Comparison of ENCODE assay signal across 14 cellular contexts in the genomic region with DNA sequence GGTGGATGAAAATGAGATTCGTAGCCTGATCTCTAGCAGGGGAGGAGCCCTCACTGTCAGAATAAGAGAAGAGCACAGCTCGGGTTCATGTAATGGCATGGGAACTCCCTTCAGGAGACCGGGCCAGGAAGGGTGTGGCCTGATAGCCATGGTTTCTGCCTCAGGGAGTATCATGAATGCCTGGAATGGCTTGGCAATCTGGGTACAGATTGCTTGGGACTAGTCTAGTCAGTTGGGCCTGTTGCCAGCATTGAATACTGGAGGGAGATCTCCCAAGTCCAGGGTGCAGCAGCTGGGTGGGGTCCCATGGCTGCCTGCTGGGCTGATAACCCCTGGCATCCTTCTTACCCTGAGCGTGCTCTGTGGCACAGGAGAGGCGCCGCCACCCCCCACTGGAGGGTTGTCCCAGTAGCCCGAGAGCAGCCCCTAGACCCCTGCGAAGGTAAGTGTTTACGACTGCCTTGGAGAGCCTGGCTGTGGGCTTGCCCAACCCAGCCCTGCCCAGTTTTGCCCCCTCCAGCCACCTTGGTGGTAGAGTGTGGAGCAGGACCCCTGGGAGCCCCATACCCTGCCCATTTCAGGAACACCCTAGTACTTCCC.
DNase-seq lines count a peak whose midpoint lies in the region; ATAC-seq, FAIRE-seq and TF ChIP-seq lines count a peak whose summit lies in the region.
"Had no signal": no experiment of that assay in that cellular context is flagged by ENCODE, and none has a peak within 500 bp of the region (broad histone marks: within the 10 kb centered on the region; RNA-seq: fewer than 3 reads in every experiment).

No MANE protein-coding gene starts in this region.

- 50 to 76% (median 65%) methylated on average over 8 to 9 of the region's 9 CpGs for WGBS in small intestine, 3 donors
- WGBS in prostate gland, result 62% methylated on average over 3 of the region's 9 CpGs

- H3K4me1 Mint-ChIP-seq in activated naive CD8-positive, alpha-beta T cell treated with anti-CD3 and anti-CD28 coated beads, Interleukin-2, amount 50 U/mL, for 24 hours, result no peaks in the 10 kb centered on the region
- no peaks in the 10 kb centered on the region for H3K4me1 Mint-ChIP-seq in activated naive CD8-positive, alpha-beta T cell treated with anti-CD3 and anti-CD28 coated beads for 36 hours
- H3K4me1 Mint-ChIP-seq: nephron had no signal

- H3K36me3 Mint-ChIP-seq in activated naive CD8-positive, alpha-beta T cell treated with anti-CD3 and anti-CD28 coated beads, Interleukin-2, amount 50 U/mL, for 24 hours (ENCODE audit: low read depth), result no peaks in the 10 kb centered on the region
- H3K36me3 Mint-ChIP-seq in activated naive CD8-positive, alpha-beta T cell treated with anti-CD3 and anti-CD28 coated beads for 36 hours, result no peaks in the 10 kb centered on the region

- H3K27me3 ChIP-seq in foreskin keratinocyte (no peaks in the 10 kb centered on the region), small intestine (ENCODE audit: control insufficient read depth in 2 of 2, insufficient read depth in 2 of 2, low read length in 2 of 2) (no peaks in the 10 kb centered on the region), prostate gland (replicated peaks; ENCODE audit: insufficient read depth) (no peaks in the 10 kb centered on the region)
- H3K27me3 ChIP-seq: cardiac muscle cell, SJCRH30, thyroid gland had no signal

- no peaks in the 10 kb centered on the region for H3K9me3 Mint-ChIP-seq in activated naive CD8-positive, alpha-beta T cell treated with anti-CD3 and anti-CD28 coated beads, Interleukin-2, amount 50 U/mL, for 24 hours
- H3K9me3 Mint-ChIP-seq in activated naive CD8-positive, alpha-beta T cell treated with anti-CD3 and anti-CD28 coated beads for 36 hours, result no peaks in the 10 kb centered on the region
- H3K9me3 Mint-ChIP-seq: activated naive CD4-positive, alpha-beta T cell treated with anti-CD3 and anti-CD28 coated beads for 36 hours had no signal

- no peak for TF ChIP-seq CTCF in foreskin keratinocyte (conservative IDR thresholded peaks at IDR 0.05)
- TF ChIP-seq CTCF in prostate gland (IDR thresholded peaks at IDR 0.05), result no peak
- TF ChIP-seq CTCF in GM13977 (IDR thresholded peaks at IDR 0.05; ENCODE audit: extremely low read depth, insufficient read depth, missing control alignments), result no peak

- H3K27ac ChIP-seq in foreskin keratinocyte (no peak overlapping the region), small intestine (ENCODE audit: low read depth in 1 of 2, low read length in 1 of 2) (no peak overlapping the region), prostate gland (no peak overlapping the region)
- H3K27ac ChIP-seq: cardiac muscle cell, heart left ventricle, SJCRH30, thyroid gland had no signal

- in situ Hi-C loops in GM13977 (cut with MboI; ENCODE audit: low pct_unique_long_range_greater_than_20kb, low sequenced_read_pairs, unreplicated experiment), result no loop called here

- no peak overlapping the region for H3K4me3 Mint-ChIP-seq in activated naive CD8-positive, alpha-beta T cell treated with anti-CD3 and anti-CD28 coated beads, Interleukin-2, amount 50 U/mL, for 24 hours
- no peak overlapping the region for H3K4me3 Mint-ChIP-seq in activated naive CD8-positive, alpha-beta T cell treated with anti-CD3 and anti-CD28 coated beads for 36 hours
- H3K4me3 Mint-ChIP-seq: activated naive CD4-positive, alpha-beta T cell treated with anti-CD3 and anti-CD28 coated beads for 36 hours; nephron had no signal

- no peaks in the 10 kb centered on the region for H3K9me3 ChIP-seq in small intestine (ENCODE audit: control insufficient read depth, low read depth)
- no peaks in the 10 kb centered on the region for H3K9me3 ChIP-seq in prostate gland
- H3K9me3 ChIP-seq: SJCRH30, thyroid gland had no signal

- no peaks in the 10 kb centered on the region for H3K4me1 ChIP-seq in foreskin keratinocyte
- H3K4me1 ChIP-seq in small intestine (ENCODE audit: control insufficient read depth in 2 of 2, insufficient read depth in 1 of 2, low read depth in 1 of 2, low read length in 1 of 2), result no peaks in the 10 kb centered on the region
- no peaks in the 10 kb centered on the region for H3K4me1 ChIP-seq in prostate gland (replicated peaks)
- H3K4me1 ChIP-seq: heart left ventricle, SJCRH30, thyroid gland had no signal

- peak; percentile 33 for ATAC-seq in activated naive CD8-positive, alpha-beta T cell treated with anti-CD3 and anti-CD28 coated beads, Interleukin-2, amount 50 U/mL, for 24 hours
- ATAC-seq in HG03460 (IDR thresholded peaks at IDR 0.05; ENCODE audit: unreplicated experiment), result peak; percentile 29
- peak; percentile 29 for ATAC-seq in foreskin keratinocyte

- no peak for TF ChIP-seq POLR2A in prostate gland (IDR thresholded peaks at IDR 0.05)

- H3K4me3 ChIP-seq in small intestine (ENCODE audit: low read depth in 1 of 2, low read length in 2 of 2) (no peak overlapping the region), prostate gland (no peak overlapping the region)
- H3K4me3 ChIP-seq: cardiac muscle cell, heart left ventricle, SJCRH30, thyroid gland had no signal

- no peaks in the 10 kb centered on the region for H3K27me3 Mint-ChIP-seq in activated naive CD8-positive, alpha-beta T cell treated with anti-CD3 and anti-CD28 coated beads, Interleukin-2, amount 50 U/mL, for 24 hours
- H3K27me3 Mint-ChIP-seq in activated naive CD8-positive, alpha-beta T cell treated with anti-CD3 and anti-CD28 coated beads for 36 hours, result no peaks in the 10 kb centered on the region

- no peak for DNase-seq in activated naive CD8-positive, alpha-beta T cell treated with anti-CD3 and anti-CD28 coated beads, Interleukin-2, amount 50 U/mL, for 24 hours
- no peak for DNase-seq in activated naive CD8-positive, alpha-beta T cell treated with anti-CD3 and anti-CD28 coated beads for 36 hours
- peak in 1 of 2 donors; percentile 14 for DNase-seq in foreskin keratinocyte
- DNase-seq in small intestine, result peak; percentile 70
- DNase-seq in prostate gland (ENCODE audit: low spot score), result no peak
- DNase-seq in activated T-cell treated with anti-CD3 and anti-CD28 coated beads, Interleukin-2, amount 50 U/mL, for 1 hour, result no peak
- DNase-seq in GM13977 (ENCODE audit: low spot score), result no peak

- H3K36me3 ChIP-seq in small intestine (ENCODE audit: control insufficient read depth in 2 of 2, insufficient read depth in 2 of 2, low read length in 2 of 2), result no peaks in the 10 kb centered on the region
- H3K36me3 ChIP-seq in prostate gland, result no peaks in the 10 kb centered on the region
- H3K36me3 ChIP-seq: cardiac muscle cell, heart left ventricle, SJCRH30, thyroid gland had no signal

- FAIRE-seq in small intestine (lab: Jason Lieb, UNC), result no peak

- intact Hi-C loops in prostate gland (cut with DNase I), result loop anchor here (10.0 kb wide), 1 partner anchor 357 kb away; a partner anchor contains a TSS

- no peak overlapping the region for H3K27ac Mint-ChIP-seq in activated naive CD8-positive, alpha-beta T cell treated with anti-CD3 and anti-CD28 coated beads, Interleukin-2, amount 50 U/mL, for 24 hours
- no peak overlapping the region for H3K27ac Mint-ChIP-seq in activated naive CD8-positive, alpha-beta T cell treated with anti-CD3 and anti-CD28 coated beads for 36 hours
- H3K27ac Mint-ChIP-seq: activated naive CD4-positive, alpha-beta T cell treated with anti-CD3 and anti-CD28 coated beads for 36 hours; nephron had no signal
